9 cellular contexts compared by ENCODE assay signal in genomic region chr11:67436459-67437081, GRCh38. TPM values are rescaled to one million over a fixed set of nuclear protein-coding genes. Genes with fewer than 3 reads are reported as not detected.
DNase-seq lines count a peak whose midpoint lies in the region; ATAC-seq and TF ChIP-seq lines count a peak whose summit lies in the region.
"Had no signal": no experiment of that assay in that cellular context is flagged by ENCODE, and none has a peak within 500 bp of the region (broad histone marks: within the 10 kb centered on the region; RNA-seq: fewer than 3 reads in every experiment).

No MANE protein-coding gene starts in this region.

- peak; percentile 35 for ATAC-seq in HG02571 (IDR thresholded peaks at IDR 0.05; ENCODE audit: unreplicated experiment)
- peak; percentile 35 to 40 for ATAC-seq in activated CD4-positive, CD25-positive, alpha-beta regulatory T cell treated with anti-CD3 and anti-CD28 coated beads, Interleukin-2, amount 50 U/mL, for 24 hours
- no peak for ATAC-seq in GM18867 (IDR thresholded peaks at IDR 0.05; ENCODE audit: unreplicated experiment)
- no peak for ATAC-seq in GM18870 (IDR thresholded peaks at IDR 0.05; ENCODE audit: unreplicated experiment)

- no peak overlapping the region for H2AFZ ChIP-seq in fibroblast of lung (ENCODE audit: low read length)

- H4K20me1 ChIP-seq in fibroblast of lung (ENCODE audit: control insufficient read depth, extremely low read depth, insufficient read depth, low read length): no peaks in the 10 kb centered on the region

- no peak overlapping the region for H3K9ac ChIP-seq in fibroblast of lung (ENCODE audit: insufficient read depth, low read length)

- no peaks in the 10 kb centered on the region for H3K79me2 ChIP-seq in fibroblast of lung (ENCODE audit: control insufficient read depth, insufficient read depth, low read length)

- H3K9me3 ChIP-seq in fibroblast of lung (ENCODE audit: control insufficient read depth, insufficient read depth, low read depth, low read length): no peaks in the 10 kb centered on the region

- H3K27ac ChIP-seq in fibroblast of lung (ENCODE audit: insufficient read depth, low read length): no peak overlapping the region

- peaks cover 40% of the 10 kb centered on the region for H3K36me3 ChIP-seq in fibroblast of lung (ENCODE audit: control insufficient read depth, insufficient read depth, low read length)

- TF ChIP-seq CTCF in fibroblast of lung (conservative IDR thresholded peaks at IDR 0.05 in 1 of 2, IDR thresholded peaks at IDR 0.05 in 1 of 2; ENCODE audit: low read depth in 1 of 2, low read length in 2 of 2): no peak

- no peaks in the 10 kb centered on the region for H3K4me1 ChIP-seq in fibroblast of lung (ENCODE audit: control insufficient read depth, extremely low read depth, insufficient read depth, low read length)

- DNase-seq in COLO668 (lab: John Stamatoyannopoulos, UW; ENCODE audit: unreplicated experiment) (peak; percentile 37), fibroblast of lung (ENCODE audit: low read depth in 2 of 2) (peak; percentile 12 to 23), DMS114 treated with DMSO at 0.1 percent for 48 hours (lab: John Stamatoyannopoulos, UW; ENCODE audit: unreplicated experiment) (no peak)
- peak; percentile 74 for DNase-seq in stimulated activated CD8-positive, alpha-beta memory T cell treated with anti-CD3 and anti-CD28 coated beads, Interleukin-4, amount 100 ng/mL, for 24 hours (ENCODE audit: low read depth)

- H3K4me3 ChIP-seq in fibroblast of lung (replicated peaks in 1 of 4; ENCODE audit: control extremely low read depth in 1 of 4, insufficient read depth in 1 of 4, low read depth in 3 of 4, low read length in 4 of 4): no peak overlapping the region

- no peaks in the 10 kb centered on the region for H3K27me3 ChIP-seq in fibroblast of lung (ENCODE audit: control insufficient read depth, insufficient read depth, low read length)

- H3K4me2 ChIP-seq in fibroblast of lung (ENCODE audit: extremely low read depth, insufficient read depth, low read length): no peak overlapping the region

RNA-seq across cellular contexts. Expression of gene PTPRCAP, which starts 0.9 kb away (rescaled TPM):
- total RNA-seq in fibroblast of lung: under 0.01 and 0.17 TPM in 2 replicates
- 0.05 TPM in 1 of 2 replicates, not detected in the other for polyA plus RNA-seq in fibroblast of lung
- polyA plus RNA-seq in fibroblast of lung (2012): 0.15 and 0.36 TPM in 2 replicates
- polyA minus RNA-seq in fibroblast of lung (ENCODE audit: low replicate concordance): 0.39 TPM in 1 of 2 replicates, not detected in the other
- total RNA-seq: endothelial cell of umbilical vein had no signal

RNA-seq across cellular contexts. Expression of gene CORO1B, which starts 6.7 kb away (rescaled TPM):
- 88.1 and 112 TPM in 2 replicates for total RNA-seq in fibroblast of lung
- 56.3 and 65.5 TPM in 2 replicates for polyA plus RNA-seq in fibroblast of lung
- polyA plus RNA-seq in fibroblast of lung (2012): 81.0 and 122 TPM in 2 replicates
- 87.5 and 101 TPM in 2 replicates for polyA minus RNA-seq in fibroblast of lung (ENCODE audit: low replicate concordance)

RNA-seq across cellular contexts. Expression of gene RPS6KB2, which starts 8.3 kb away (rescaled TPM):
- 26.2 and 30.6 TPM in 2 replicates for total RNA-seq in fibroblast of lung
- polyA plus RNA-seq in fibroblast of lung: 29.0 and 34.0 TPM in 2 replicates
- 31.3 and 44.0 TPM in 2 replicates for polyA plus RNA-seq in fibroblast of lung (2012)
- polyA minus RNA-seq in fibroblast of lung (ENCODE audit: low replicate concordance): 58.2 and 91.7 TPM in 2 replicates

RNA-seq across cellular contexts. Expression of gene GPR152, which starts 16.0 kb away (rescaled TPM):
- not detected in 2 replicates for total RNA-seq in fibroblast of lung
- polyA plus RNA-seq in fibroblast of lung: not detected in 2 replicates
- polyA plus RNA-seq in fibroblast of lung (2012): not detected in 2 replicates
- polyA minus RNA-seq in fibroblast of lung (ENCODE audit: low replicate concordance): not detected in 2 replicates
- total RNA-seq: endothelial cell of umbilical vein had no signal
- polyA plus RNA-seq: endothelial cell of umbilical vein had no signal

RNA-seq across cellular contexts. Expression of gene CABP4, which starts 18.6 kb away (rescaled TPM):
- not detected in 2 replicates for total RNA-seq in fibroblast of lung
- not detected in 2 replicates for polyA plus RNA-seq in fibroblast of lung
- not detected in 2 replicates for polyA plus RNA-seq in fibroblast of lung (2012)
- polyA minus RNA-seq in fibroblast of lung (ENCODE audit: low replicate concordance): not detected in 2 replicates

Comparison
In these comparisons a context has a peak if more than half of its experiments do, and no peak if none do; other contexts are left out.
1. ATAC-seq: peak in HG02571 (single experiment) and activated CD4-positive, CD25-positive, alpha-beta regulatory T cell treated with anti-CD3 and anti-CD28 coated beads, Interleukin-2, amount 50 U/mL, for 24 hours (2 of 2); none in GM18867 (single experiment) and GM18870 (single experiment).